8 cellular contexts compared by ENCODE assay signal in genomic region chr14:50363734-50364113, GRCh38. TPM values are rescaled to one million over a fixed set of nuclear protein-coding genes. Genes with fewer than 3 reads are reported as not detected.
A peak's percentile ranks its signal among the peaks of the same experiment; 100 is the strongest.
DNase-seq lines count a peak whose midpoint lies in the region; ATAC-seq and TF ChIP-seq lines count a peak whose summit lies in the region.

No MANE protein-coding gene starts in this region.

- H3K36me3 ChIP-seq in BLaER1 treated with 17β-estradiol and CSF1 and Interleukin-3, amounts not matched to agents 10 nM and 100 nM, result no peaks in the 10 kb centered on the region

- intact Hi-C loops in activated B cell treated with CpG ODN at 0.5 μM for 24 hours (cut with micrococcal nuclease), result loop anchor here (1.0 to 5.0 kb wide), 5 partner anchors 19 to 469 kb away; partner anchors contain the start of genes DMAC2L, L2HGDH and NIN

- CTCF ChIA-PET in activated B cell treated with CpG ODN at 0.5 μM for 24 hours (lab: Charles Lee), result interaction anchor here (1.0 to 1.5 kb wide), 4 partner anchors 19 to 43 kb away, joined by 3 to 4 read pairs (median 4); no protein-coding TSS in a partner anchor

- H3K4me3 ChIP-seq in BLaER1 treated with 17β-estradiol and CSF1 and Interleukin-3, amounts not matched to agents 10 nM and 100 nM, result peak overlapping the region; percentile 41 to 65 (median 50)
- H3K4me3 ChIP-seq in fibroblast of mammary gland (ENCODE audit: control insufficient read depth, low read depth, low read length), result no peak overlapping the region

- H3K36me3 Mint-ChIP-seq in activated B cell treated with CpG ODN at 0.5 μM for 24 hours (ENCODE audit: low read depth), result peaks cover 5% of the 10 kb centered on the region

- peaks cover 2% of the 10 kb centered on the region for H3K9me3 Mint-ChIP-seq in activated B cell treated with CpG ODN at 0.5 μM for 24 hours

- TF ChIP-seq CTCF in activated B cell treated with CpG ODN at 0.5 μM for 24 hours (IDR thresholded peaks at IDR 0.05), result no peak
- TF ChIP-seq CTCF in fibroblast of mammary gland (conservative IDR thresholded peaks at IDR 0.05; ENCODE audit: control insufficient read depth, insufficient read depth, low read depth, low read length), result no peak

- H3K27me3 Mint-ChIP-seq in activated B cell treated with CpG ODN at 0.5 μM for 24 hours, result no peaks in the 10 kb centered on the region

- H3K4me1 ChIP-seq in BLaER1 treated with 17β-estradiol and CSF1 and Interleukin-3, amounts not matched to agents 10 nM and 100 nM, result peaks cover 34 to 47% (median 43%) of the 10 kb centered on the region in 10 experiments

- H3K27ac Mint-ChIP-seq in activated B cell treated with CpG ODN at 0.5 μM for 24 hours, result peak overlapping the region; percentile 97

- H3K27me3 ChIP-seq in BLaER1 treated with 17β-estradiol and CSF1 and Interleukin-3, amounts not matched to agents 10 nM and 100 nM, result no peaks in the 10 kb centered on the region

- H3K4me3 Mint-ChIP-seq in activated B cell treated with CpG ODN at 0.5 μM for 24 hours, result peak overlapping the region; percentile 84

- peak overlapping the region; percentile 14 to 89 (median 80); a peak in 21 of 22 replicates for H3K27ac ChIP-seq in BLaER1 treated with 17β-estradiol and CSF1 and Interleukin-3, amounts not matched to agents 10 nM and 100 nM

- H3K4me2 ChIP-seq in BLaER1 treated with 17β-estradiol and CSF1 and Interleukin-3, amounts not matched to agents 10 nM and 100 nM, result peak overlapping the region; percentile 82 to 96 (median 87)

- POLR2A ChIA-PET in activated B cell treated with CpG ODN at 0.5 μM for 24 hours (lab: Charles Lee), result interaction anchor here (0.6 to 2.6 kb wide), 10 partner anchors 10 to 744 kb away, joined by 3 to 13 read pairs (median 5); partner anchors contain the start of genes CDKL1, DMAC2L, L2HGDH and RPL36AL

- H4K20me1 ChIP-seq in BLaER1 treated with 17β-estradiol and CSF1 and Interleukin-3, amounts not matched to agents 10 nM and 100 nM, result no peaks in the 10 kb centered on the region

- peak; percentile 87 for ATAC-seq in GM19372 (IDR thresholded peaks at IDR 0.05; ENCODE audit: low read depth, unreplicated experiment)
- ATAC-seq in HG03439 (IDR thresholded peaks at IDR 0.05; ENCODE audit: unreplicated experiment), result peak; percentile 92
- peak; percentile 99 for ATAC-seq in activated B cell treated with CpG ODN at 0.5 μM for 24 hours (ENCODE audit: low read depth)

- peaks cover 0 to 12% (median 4%) of the 10 kb centered on the region in 11 experiments; a peak in 5 of 22 replicates for H3K9me3 ChIP-seq in BLaER1 treated with 17β-estradiol and CSF1 and Interleukin-3, amounts not matched to agents 10 nM and 100 nM (replicated peaks in 1 of 11)

- peaks cover 44% of the 10 kb centered on the region for H3K4me1 Mint-ChIP-seq in activated B cell treated with CpG ODN at 0.5 μM for 24 hours

- H3K9ac ChIP-seq in BLaER1 treated with 17β-estradiol and CSF1 and Interleukin-3, amounts not matched to agents 10 nM and 100 nM, result peak overlapping the region in 10 of 11 experiments; percentile 21 to 74 (median 68); a peak in 20 of 22 replicates

- DNase-seq in activated B cell treated with CpG ODN at 0.5 μM for 24 hours (peak; percentile 27), fibroblast of mammary gland (ENCODE audit: low read depth) (peak; percentile 28), NCI-H1105 (lab: John Stamatoyannopoulos, UW) (no peak), T1000 (lab: John Stamatoyannopoulos, UW) (no peak)
- DNase-seq in stimulated activated CD4-positive, alpha-beta T cell treated with anti-CD3 and anti-CD28 coated beads, Interleukin-1b, Interleukin-23, amount 100 ng/mL, for 48 hours, result peak; percentile 35

RNA-seq across cellular contexts. Expression of gene CDKL1, which starts 33.0 kb away (rescaled TPM):
- total RNA-seq in activated B cell treated with CpG ODN at 0.5 μM for 24 hours, result 5.2 and 5.9 TPM in 2 replicates

RNA-seq across cellular contexts. Expression of gene DMAC2L, which starts 51.6 kb away (rescaled TPM):
- total RNA-seq in activated B cell treated with CpG ODN at 0.5 μM for 24 hours, result 31.2 and 32.2 TPM in 2 replicates

RNA-seq across cellular contexts. Expression of gene L2HGDH, which starts 51.7 kb away (rescaled TPM):
- total RNA-seq in activated B cell treated with CpG ODN at 0.5 μM for 24 hours, result 4.3 and 5.2 TPM in 2 replicates

Comparison
In these comparisons a context has a peak if more than half of its experiments do, and no peak if none do; other contexts are left out.
1. DNase-seq: peak in activated B cell treated with CpG ODN at 0.5 μM for 24 hours (single experiment), fibroblast of mammary gland (single experiment) and stimulated activated CD4-positive, alpha-beta T cell treated with anti-CD3 and anti-CD28 coated beads, Interleukin-1b, Interleukin-23, amount 100 ng/mL, for 48 hours (single experiment); none in NCI-H1105 (single experiment) and T1000 (single experiment).
2. Peak in every context shown above with its lines, with median percentiles within 50 percentile points of each other: ATAC-seq.